ENCODE assay signal across 1 cellular context in genomic region chr20:35994994-35995453, GRCh38.
TF ChIP-seq lines count a peak whose summit lies in the region.

No MANE protein-coding gene starts in this region.

TF ChIP-seq in HepG2, 621 proteins besides CTCF, POLR2A, EP300 and RAD21 (continued from another document and continues in another):
- TF ChIP-seq RERE (CRISPR knock-in tag; IDR thresholded peaks at IDR 0.05; ENCODE audit: low read depth) (no peak), ZFP41 (CRISPR knock-in tag; IDR thresholded peaks at IDR 0.05; ENCODE audit: borderline replicate concordance) (no peak), ZSCAN9 (CRISPR knock-in tag; IDR thresholded peaks at IDR 0.05; ENCODE audit: borderline replicate concordance) (peak; percentile 38; the same call in 1 of the 2 replicates), ZNF3 (CRISPR knock-in tag; IDR thresholded peaks at IDR 0.05) (no peak), ELK4 (CRISPR knock-in tag; IDR thresholded peaks at IDR 0.05; ENCODE audit: borderline replicate concordance) (no peak), ATF5 (CRISPR knock-in tag; IDR thresholded peaks at IDR 0.05; ENCODE audit: low read depth) (no peak), ZNF451 (CRISPR knock-in tag; IDR thresholded peaks at IDR 0.05) (no peak), RNF2 (conservative IDR thresholded peaks at IDR 0.05; ENCODE audit: low read depth) (no peak), GLI4 (CRISPR knock-in tag; IDR thresholded peaks at IDR 0.05; ENCODE audit: borderline replicate concordance) (no peak), AKNA (CRISPR knock-in tag; IDR thresholded peaks at IDR 0.05; ENCODE audit: borderline replicate concordance) (no peak), HDAC6 (IDR thresholded peaks at IDR 0.05; ENCODE audit: low read depth, low read length) (no peak), DDIT3 (CRISPR knock-in tag; IDR thresholded peaks at IDR 0.05) (no peak), ATRX (CRISPR knock-in tag; IDR thresholded peaks at IDR 0.05; ENCODE audit: borderline replicate concordance) (no peak), CHD4 (IDR thresholded peaks at IDR 0.05; ENCODE audit: borderline replicate concordance, low read length) (no peak), NR2F2 (IDR thresholded peaks at IDR 0.05; ENCODE audit: borderline replicate concordance, low read depth) (no peak), MNT (IDR thresholded peaks at IDR 0.05) (no peak), CBX2 (IDR thresholded peaks at IDR 0.05; ENCODE audit: low read depth, low read length) (no peak), CBX2 (CRISPR knock-in tag; IDR thresholded peaks at IDR 0.05; ENCODE audit: low read depth) (no peak), SP4 (CRISPR knock-in tag; IDR thresholded peaks at IDR 0.05) (no peak), IRF2 (CRISPR knock-in tag; IDR thresholded peaks at IDR 0.05) (peak; percentile 77; the same call in 1 of the 2 replicates), ZNF780A (CRISPR knock-in tag; IDR thresholded peaks at IDR 0.05) (no peak), HDAC2 (CRISPR knock-in tag; IDR thresholded peaks at IDR 0.05) (peak; percentile 56; the same call in 1 of the 2 replicates), SNAI1 (CRISPR knock-in tag; IDR thresholded peaks at IDR 0.05; ENCODE audit: borderline replicate concordance) (no peak), IKZF4 (CRISPR knock-in tag; IDR thresholded peaks at IDR 0.05; ENCODE audit: borderline replicate concordance, low read depth, not compliant biosample characterization) (peak; percentile 40), ZMAT5 (CRISPR knock-in tag; IDR thresholded peaks at IDR 0.05; ENCODE audit: borderline replicate concordance, low read depth) (no peak), ZNF713 (CRISPR knock-in tag; IDR thresholded peaks at IDR 0.05) (no peak), ZNF414 (CRISPR knock-in tag; IDR thresholded peaks at IDR 0.05) (no peak), ZSCAN29 (CRISPR knock-in tag; conservative IDR thresholded peaks at IDR 0.05) (no peak), SIX1 (CRISPR knock-in tag; IDR thresholded peaks at IDR 0.05; ENCODE audit: borderline replicate concordance) (no peak), HMGXB4 (CRISPR knock-in tag; IDR thresholded peaks at IDR 0.05; ENCODE audit: borderline replicate concordance in 1 of 2, low read depth in 1 of 2) (peak; percentile 75 to 78; a peak in 2 of 4 replicates), NFE2L2 (IDR thresholded peaks at IDR 0.05; ENCODE audit: low read length) (no peak), ZBTB25 (CRISPR knock-in tag; IDR thresholded peaks at IDR 0.05) (peak; percentile 50; the same call in 1 of the 2 replicates), SETDB1 (CRISPR knock-in tag; IDR thresholded peaks at IDR 0.05; ENCODE audit: borderline replicate concordance) (no peak), ZNF563 (CRISPR knock-in tag; IDR thresholded peaks at IDR 0.05) (no peak), TFDP1 (CRISPR knock-in tag; IDR thresholded peaks at IDR 0.05; ENCODE audit: borderline replicate concordance) (no peak), ATF2 (CRISPR knock-in tag; IDR thresholded peaks at IDR 0.05) (no peak)
